In the genomic region with DNA sequence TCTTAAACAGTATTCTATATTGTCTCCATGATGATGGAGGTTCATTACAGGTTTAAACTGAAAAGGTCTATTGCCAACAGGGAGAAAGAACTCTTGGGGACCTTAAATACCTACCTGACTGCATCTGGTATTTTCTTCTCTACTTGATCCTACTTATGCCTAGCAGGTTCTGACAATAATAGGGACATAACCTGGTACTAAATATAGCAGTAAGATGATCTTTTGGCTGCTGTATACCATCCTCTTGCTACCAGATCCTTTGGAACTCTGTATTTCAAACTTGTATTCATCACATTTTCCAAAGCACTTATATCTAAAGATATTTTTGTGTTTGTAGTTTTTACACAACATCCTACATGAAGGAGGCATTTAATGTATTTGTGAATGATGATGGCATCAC, we compare ENCODE assay signal across 10 cellular contexts.
"Had no signal": no experiment of that assay in that cellular context is flagged by ENCODE, and none has a peak within 500 bp of the region (broad histone marks: within the 10 kb centered on the region; RNA-seq: fewer than 3 reads in every experiment).

No MANE protein-coding gene starts in this region.

- H3K9me3 ChIP-seq: HAP-1 had no signal

- H3K36me3 ChIP-seq: HAP-1 had no signal

- FAIRE-seq: K562 had no signal

- ATAC-seq: HCT116, K562 had no signal

- H3K4me3 ChIP-seq: GM23248, HAP-1, K562 had no signal

- H3K27ac ChIP-seq: GM23248, HL-60 had no signal

- DNase-seq: GM23248, GOT3, H7, HFFc6, IMR-90, KG1 had no signal
